8 cellular contexts compared by ENCODE assay signal in the genomic region with DNA sequence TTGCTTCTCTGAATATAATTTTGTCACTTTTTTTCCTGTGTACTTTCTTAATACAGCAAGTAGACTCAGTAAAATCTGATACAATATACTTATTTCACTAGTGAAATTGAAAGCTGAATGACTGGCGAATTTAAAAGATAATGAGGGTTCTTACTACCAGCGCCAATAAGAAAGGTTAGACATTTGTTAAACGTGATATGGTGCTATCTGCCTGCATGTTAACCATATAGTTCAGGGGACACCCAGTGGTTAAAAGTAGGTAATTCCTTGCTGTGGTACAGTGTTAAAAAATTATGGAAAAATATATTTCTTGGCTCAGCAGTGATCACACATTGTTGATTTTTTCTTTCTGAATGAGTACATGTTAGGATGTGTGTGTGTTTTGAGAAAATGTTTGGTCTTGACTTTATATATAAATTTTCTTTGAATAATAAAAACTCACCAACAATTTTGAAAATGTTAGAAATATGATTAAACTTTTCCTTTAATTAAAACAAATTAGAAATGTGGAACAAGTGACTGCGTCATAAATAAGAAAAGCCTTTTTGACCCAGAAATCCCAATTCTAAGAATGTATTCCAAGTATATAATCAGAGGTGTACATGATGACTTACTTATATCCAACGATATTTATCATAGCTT. TPM values are rescaled to one million over a fixed set of nuclear protein-coding genes. Genes with fewer than 3 reads are reported as not detected.
A peak's percentile ranks its signal among the peaks of the same experiment; 100 is the strongest.
DNase-seq lines count a peak whose midpoint lies in the region; ATAC-seq and TF ChIP-seq lines count a peak whose summit lies in the region.

No MANE protein-coding gene starts in this region.

- H3K36me3 Mint-ChIP-seq in activated CD8-positive, alpha-beta T cell treated with anti-CD3 and anti-CD28 coated beads for 36 hours (ENCODE audit: low read depth) = peaks cover 2% of the 10 kb centered on the region
- H3K36me3 Mint-ChIP-seq in stimulated activated naive B cell treated with anti-CD40 and anti-IgM and Interleukin-4, amounts not matched to agents 10 μg/mL and 1 μg/mL and 100 μg/mL, for 72 hours = peaks cover 9 to 16% of the 10 kb centered on the region in 2 donors

- no peaks in the 10 kb centered on the region for H3K27me3 ChIP-seq in left ventricle myocardium inferior (ENCODE audit: low read depth)

- no peak overlapping the region for H3K27ac ChIP-seq in left ventricle myocardium inferior (replicated peaks)

- no peaks in the 10 kb centered on the region for H3K27me3 Mint-ChIP-seq in activated CD8-positive, alpha-beta T cell treated with anti-CD3 and anti-CD28 coated beads for 36 hours
- no peaks in the 10 kb centered on the region for H3K27me3 Mint-ChIP-seq in stimulated activated naive B cell treated with anti-CD40 and anti-IgM and Interleukin-4, amounts not matched to agents 10 μg/mL and 1 μg/mL and 100 μg/mL, for 72 hours

- H3K4me3 ChIP-seq in HFF-Myc (replicated peaks; ENCODE audit: low read depth, low read length) = no peak overlapping the region
- H3K4me3 ChIP-seq in left ventricle myocardium inferior = peak overlapping the region; percentile 3

- no peaks in the 10 kb centered on the region for H3K9me3 Mint-ChIP-seq in activated CD8-positive, alpha-beta T cell treated with anti-CD3 and anti-CD28 coated beads for 36 hours
- no peaks in the 10 kb centered on the region for H3K9me3 Mint-ChIP-seq in stimulated activated naive B cell treated with anti-CD40 and anti-IgM and Interleukin-4, amounts not matched to agents 10 μg/mL and 1 μg/mL and 100 μg/mL, for 72 hours

- intact Hi-C loops in Right ventricle myocardium inferior (cut with DNase I) = loop anchor here (5.0 kb wide), 1 partner anchor 76 kb away; no protein-coding TSS in a partner anchor
- intact Hi-C loops in cardiac septum (cut with DNase I) = loop anchor here (5.0 kb wide), 1 partner anchor 76 kb away; no protein-coding TSS in a partner anchor
- intact Hi-C loops in activated CD8-positive, alpha-beta T cell treated with anti-CD3 and anti-CD28 coated beads for 36 hours (cut with micrococcal nuclease) = loop anchor here (5.0 kb wide), 1 partner anchor 76 kb away; no protein-coding TSS in a partner anchor
- intact Hi-C loops in left ventricle myocardium inferior (cut with micrococcal nuclease) = no loop called here

- H3K4me3 Mint-ChIP-seq in activated CD8-positive, alpha-beta T cell treated with anti-CD3 and anti-CD28 coated beads for 36 hours = no peak overlapping the region
- H3K4me3 Mint-ChIP-seq in stimulated activated naive B cell treated with anti-CD40 and anti-IgM and Interleukin-4, amounts not matched to agents 10 μg/mL and 1 μg/mL and 100 μg/mL, for 72 hours = peak overlapping the region in 1 of 2 donors; percentile 47

- no peak overlapping the region for H3K27ac Mint-ChIP-seq in activated CD8-positive, alpha-beta T cell treated with anti-CD3 and anti-CD28 coated beads for 36 hours
- H3K27ac Mint-ChIP-seq in stimulated activated naive B cell treated with anti-CD40 and anti-IgM and Interleukin-4, amounts not matched to agents 10 μg/mL and 1 μg/mL and 100 μg/mL, for 72 hours = no peak overlapping the region

- H3K4me1 ChIP-seq in left ventricle myocardium inferior = peaks cover 25% of the 10 kb centered on the region

- CTCF ChIA-PET in activated CD8-positive, alpha-beta T cell treated with anti-CD3 and anti-CD28 coated beads for 36 hours (lab: Charles Lee) = interaction anchor here (0.6 to 2.9 kb wide), 19 partner anchors 9 to 351 kb away, joined by 3 to 32 read pairs (median 4); no protein-coding TSS in a partner anchor

- H3K9me3 ChIP-seq in left ventricle myocardium inferior (replicated peaks) = no peaks in the 10 kb centered on the region

- peaks cover 4% of the 10 kb centered on the region for H3K36me3 ChIP-seq in left ventricle myocardium inferior

- POLR2A ChIA-PET in activated CD8-positive, alpha-beta T cell treated with anti-CD3 and anti-CD28 coated beads for 36 hours (lab: Charles Lee) = interaction anchor here (1.2 to 1.4 kb wide), 2 partner anchors 27 to 74 kb away, joined by 3 to 4 read pairs; no protein-coding TSS in a partner anchor

- TF ChIP-seq CTCF in HFF-Myc (IDR thresholded peaks at IDR 0.05; ENCODE audit: low read depth, low read length, missing control alignments) = peak; percentile 39
- TF ChIP-seq CTCF in activated CD8-positive, alpha-beta T cell treated with anti-CD3 and anti-CD28 coated beads for 36 hours (IDR thresholded peaks at IDR 0.05) = peak; percentile 66
- TF ChIP-seq CTCF in left ventricle myocardium inferior (IDR thresholded peaks at IDR 0.05; ENCODE audit: borderline replicate concordance) = peak; percentile 70

- DNase-seq in Right ventricle myocardium inferior (ENCODE audit: missing footprints) (no peak), cardiac septum (ENCODE audit: low spot score) (no peak), HFF-Myc (ENCODE audit: extremely low read depth, low read depth) (no peak), MV-4-11 (lab: John Stamatoyannopoulos, UW) (peak; percentile 43), left ventricle myocardium inferior (no peak)
- no peak for DNase-seq in activated CD8-positive, alpha-beta T cell treated with anti-CD3 and anti-CD28 coated beads for 36 hours
- no peak for DNase-seq in stimulated activated naive B cell treated with anti-CD40 and anti-IgM and Interleukin-4, amounts not matched to agents 10 μg/mL and 1 μg/mL and 100 μg/mL, for 72 hours
- no peak for DNase-seq in stimulated activated CD4-positive, alpha-beta T cell treated with anti-CD3 and anti-CD28 coated beads, Interleukin-4, amount 100 ng/mL, for 24 hours

- peak; percentile 80 for ATAC-seq in Right ventricle myocardium inferior
- ATAC-seq in activated CD8-positive, alpha-beta T cell treated with anti-CD3 and anti-CD28 coated beads for 36 hours = peak; percentile 90
- peak; percentile 83 to 90 for ATAC-seq in stimulated activated naive B cell treated with anti-CD40 and anti-IgM and Interleukin-4, amounts not matched to agents 10 μg/mL and 1 μg/mL and 100 μg/mL, for 72 hours (replicated peaks)

- peaks cover 19% of the 10 kb centered on the region for H3K4me1 Mint-ChIP-seq in activated CD8-positive, alpha-beta T cell treated with anti-CD3 and anti-CD28 coated beads for 36 hours (ENCODE audit: low read depth)
- peaks cover 17 to 21% of the 10 kb centered on the region in 2 donors for H3K4me1 Mint-ChIP-seq in stimulated activated naive B cell treated with anti-CD40 and anti-IgM and Interleukin-4, amounts not matched to agents 10 μg/mL and 1 μg/mL and 100 μg/mL, for 72 hours

RNA-seq across cellular contexts. Expression of gene CAST, which starts 25.8 kb away (rescaled TPM):
- total RNA-seq in Right ventricle myocardium inferior = 461 TPM
- total RNA-seq in cardiac septum = 449 TPM
- total RNA-seq in activated CD8-positive, alpha-beta T cell treated with anti-CD3 and anti-CD28 coated beads for 36 hours = 100 to 1,000 TPM; 124 to 131 TPM
- 649 TPM for total RNA-seq in left ventricle myocardium inferior
